ENCODE assay signal across 8 cellular contexts in the genomic region with DNA sequence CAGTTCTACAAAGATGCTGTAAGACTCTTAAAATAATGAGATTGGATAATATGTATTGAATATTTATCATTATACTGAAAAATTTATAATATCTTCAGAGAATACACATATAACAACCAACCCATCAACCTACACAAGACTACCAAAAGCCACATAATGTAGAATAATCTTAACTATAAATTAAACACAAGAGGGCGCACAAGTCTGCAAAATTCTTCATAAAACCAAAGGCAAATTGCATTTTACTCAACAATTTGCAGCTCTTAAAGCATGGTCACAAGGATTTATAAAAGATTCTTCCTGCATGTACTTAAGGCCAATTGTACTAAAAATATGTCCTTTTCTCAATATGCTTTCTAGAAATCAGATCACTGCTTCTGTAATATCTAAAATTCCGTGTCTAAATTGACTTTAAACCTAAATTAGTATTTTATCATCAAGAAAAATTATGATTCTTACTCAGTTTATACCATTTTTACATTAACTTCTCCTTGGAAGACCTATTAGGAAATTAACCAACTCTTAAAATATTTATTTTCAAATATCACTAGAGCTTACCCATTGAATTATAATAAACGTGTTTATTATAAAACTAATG.
DNase-seq lines count a peak whose midpoint lies in the region; ATAC-seq and FAIRE-seq lines count a peak whose summit lies in the region.

No MANE protein-coding gene starts in this region.

- ATAC-seq in GM19467 (IDR thresholded peaks at IDR 0.05; ENCODE audit: unreplicated experiment), result no peak

- DNase-seq in activated CD8-positive, alpha-beta memory T cell treated with anti-CD3 and anti-CD28 coated beads, Interleukin-2, amount 50 U/mL, for 1 hour (ENCODE audit: extremely low read depth), result peak; percentile 12
- no peak for DNase-seq in activated CD8-positive, alpha-beta memory T cell treated with anti-CD3 and anti-CD28 coated beads, Interleukin-2, amount 50 U/mL, for 48 hours
- DNase-seq in NCI-H146 treated with DMSO at 0.1 percent for 48 hours (lab: John Stamatoyannopoulos, UW; ENCODE audit: unreplicated experiment) (peak; percentile 47), globus pallidus (ENCODE audit: low spot score) (peak; percentile 60), retina (peak; percentile 47), activated gamma-delta T cell treated with Interleukin-2 at 50 U/mL for 16 hours (no peak)

- peak; percentile 53 for FAIRE-seq in TTC549 (lab: Jason Lieb, UNC)

Comparison
In these comparisons a context has a peak if more than half of its experiments do, and no peak if none do; other contexts are left out.
1. DNase-seq: peak in activated CD8-positive, alpha-beta memory T cell treated with anti-CD3 and anti-CD28 coated beads, Interleukin-2, amount 50 U/mL, for 1 hour (single experiment), NCI-H146 treated with DMSO at 0.1 percent for 48 hours (single experiment), globus pallidus (single experiment) and retina (single experiment); none in activated CD8-positive, alpha-beta memory T cell treated with anti-CD3 and anti-CD28 coated beads, Interleukin-2, amount 50 U/mL, for 48 hours (single experiment) and activated gamma-delta T cell treated with Interleukin-2 at 50 U/mL for 16 hours (single experiment).